Comparison of ENCODE assay signal across 1 cellular context in genomic region chr6:44157152-44157521, GRCh38.
TF ChIP-seq lines count a peak whose summit lies in the region.

No MANE protein-coding gene starts in this region.

TF ChIP-seq in HepG2, 621 proteins besides CTCF, POLR2A, EP300 and RAD21 (continued from another document and continues in another):
- TF ChIP-seq ZNF318 (CRISPR knock-in tag; IDR thresholded peaks at IDR 0.05) (peak; percentile 9; the same call in 1 of the 2 replicates), ZNF337 (CRISPR knock-in tag; IDR thresholded peaks at IDR 0.05; ENCODE audit: borderline replicate concordance, low read depth) (no peak), ETV6 (CRISPR knock-in tag; conservative IDR thresholded peaks at IDR 0.05) (no peak), MAFK (conservative IDR thresholded peaks at IDR 0.05 in 1 of 2, IDR thresholded peaks at IDR 0.05 in 1 of 2; ENCODE audit: low read length in 2 of 2) (no peak), FOXO1 (CRISPR knock-in tag; IDR thresholded peaks at IDR 0.05) (no peak), RAD51 (IDR thresholded peaks at IDR 0.05; ENCODE audit: borderline replicate concordance) (no peak), ZMYM2 (CRISPR knock-in tag; IDR thresholded peaks at IDR 0.05) (peak; percentile 94), GLI4 (CRISPR knock-in tag; IDR thresholded peaks at IDR 0.05; ENCODE audit: borderline replicate concordance) (no peak), ADNP (CRISPR knock-in tag; IDR thresholded peaks at IDR 0.05) (peak; percentile 81; the same call in 1 of the 2 replicates), ZBTB7A (CRISPR knock-in tag; IDR thresholded peaks at IDR 0.05) (peak; percentile 30; the same call in 1 of the 2 replicates), YY1 (IDR thresholded peaks at IDR 0.05; ENCODE audit: insufficient read depth, insufficient replicate concordance, low read depth, low read length) (no peak), PLRG1 (conservative IDR thresholded peaks at IDR 0.05) (no peak), ZNF761 (CRISPR knock-in tag; conservative IDR thresholded peaks at IDR 0.05) (0 out of 2 replicates have a peak, but pooled peaks have one; percentile 5), STAG1 (CRISPR knock-in tag; IDR thresholded peaks at IDR 0.05) (peak; percentile 40), PATZ1 (CRISPR knock-in tag; IDR thresholded peaks at IDR 0.05) (peak; percentile 8; the same call in 1 of the 2 replicates), EEA1 (CRISPR knock-in tag; IDR thresholded peaks at IDR 0.05; ENCODE audit: borderline replicate concordance) (no peak; the same call in 1 of the 2 replicates), TAF15 (IDR thresholded peaks at IDR 0.05; ENCODE audit: low read depth, low read length, poor library complexity, severe bottlenecking) (no peak), SIX4 (CRISPR knock-in tag; IDR thresholded peaks at IDR 0.05) (no peak), ZFP82 (CRISPR knock-in tag; IDR thresholded peaks at IDR 0.05; ENCODE audit: borderline replicate concordance) (no peak), ZZZ3 (CRISPR knock-in tag; IDR thresholded peaks at IDR 0.05; ENCODE audit: borderline replicate concordance) (0 out of 2 replicates have a peak, but pooled peaks have one; percentile 33), NCOA5 (CRISPR knock-in tag; IDR thresholded peaks at IDR 0.05) (no peak), ZNF616 (CRISPR knock-in tag; IDR thresholded peaks at IDR 0.05; ENCODE audit: low read depth) (peak; percentile 2; the same call in 1 of the 2 replicates), ZNF598 (CRISPR knock-in tag; IDR thresholded peaks at IDR 0.05; ENCODE audit: borderline replicate concordance) (peak; percentile 77; the same call in 1 of the 2 replicates), ELF3 (CRISPR knock-in tag; IDR thresholded peaks at IDR 0.05) (peak; percentile 12; the same call in 1 of the 2 replicates), PCBP2 (optimal IDR thresholded peaks at IDR 0.05; ENCODE audit: low read depth, low read length, poor library complexity, severe bottlenecking) (no peak), XRCC5 (optimal IDR thresholded peaks at IDR 0.05; ENCODE audit: low read length) (peak; percentile 6), PAX8 (CRISPR knock-in tag; IDR thresholded peaks at IDR 0.05; ENCODE audit: borderline replicate concordance) (0 out of 2 replicates have a peak, but pooled peaks have one; percentile 39), ZSCAN12 (CRISPR knock-in tag; IDR thresholded peaks at IDR 0.05) (no peak), ZFP36 (IDR thresholded peaks at IDR 0.05; ENCODE audit: borderline replicate concordance, low read depth, low read length, partially characterized antibody) (no peak), SNAPC2 (CRISPR knock-in tag; IDR thresholded peaks at IDR 0.05) (0 out of 2 replicates have a peak, but pooled peaks have one; percentile 5), CHD2 (IDR thresholded peaks at IDR 0.05; ENCODE audit: low read depth, low read length) (no peak), SALL2 (CRISPR knock-in tag; IDR thresholded peaks at IDR 0.05) (0 out of 2 replicates have a peak, but pooled peaks have one; percentile 45), ZFY (CRISPR knock-in tag; IDR thresholded peaks at IDR 0.05) (no peak)
- TF ChIP-seq, protein P1, sequence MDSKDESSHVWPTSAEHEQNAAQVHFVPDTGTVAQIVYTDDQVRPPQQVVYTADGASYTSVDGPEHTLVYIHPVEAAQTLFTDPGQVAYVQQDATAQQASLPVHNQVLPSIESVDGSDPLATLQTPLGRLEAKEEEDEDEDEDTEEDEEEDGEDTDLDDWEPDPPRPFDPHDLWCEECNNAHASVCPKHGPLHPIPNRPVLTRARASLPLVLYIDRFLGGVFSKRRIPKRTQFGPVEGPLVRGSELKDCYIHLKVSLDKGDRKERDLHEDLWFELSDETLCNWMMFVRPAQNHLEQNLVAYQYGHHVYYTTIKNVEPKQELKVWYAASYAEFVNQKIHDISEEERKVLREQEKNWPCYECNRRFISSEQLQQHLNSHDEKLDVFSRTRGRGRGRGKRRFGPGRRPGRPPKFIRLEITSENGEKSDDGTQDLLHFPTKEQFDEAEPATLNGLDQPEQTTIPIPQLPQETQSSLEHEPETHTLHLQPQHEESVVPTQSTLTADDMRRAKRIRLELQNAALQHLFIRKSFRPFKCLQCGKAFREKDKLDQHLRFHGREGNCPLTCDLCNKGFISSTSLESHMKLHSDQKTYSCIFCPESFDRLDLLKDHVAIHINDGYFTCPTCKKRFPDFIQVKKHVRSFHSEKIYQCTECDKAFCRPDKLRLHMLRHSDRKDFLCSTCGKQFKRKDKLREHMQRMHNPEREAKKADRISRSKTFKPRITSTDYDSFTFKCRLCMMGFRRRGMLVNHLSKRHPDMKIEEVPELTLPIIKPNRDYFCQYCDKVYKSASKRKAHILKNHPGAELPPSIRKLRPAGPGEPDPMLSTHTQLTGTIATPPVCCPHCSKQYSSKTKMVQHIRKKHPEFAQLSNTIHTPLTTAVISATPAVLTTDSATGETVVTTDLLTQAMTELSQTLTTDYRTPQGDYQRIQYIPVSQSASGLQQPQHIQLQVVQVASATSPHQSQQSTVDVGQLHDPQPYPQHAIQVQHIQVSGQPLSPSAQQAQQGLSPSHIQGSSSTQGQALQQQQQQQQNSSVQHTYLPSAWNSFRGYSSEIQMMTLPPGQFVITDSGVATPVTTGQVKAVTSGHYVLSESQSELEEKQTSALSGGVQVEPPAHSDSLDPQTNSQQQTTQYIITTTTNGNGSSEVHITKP (CRISPR knock-in tag; IDR thresholded peaks at IDR 0.05; ENCODE audit: low read depth): no peak
- TF ChIP-seq, protein P2, sequence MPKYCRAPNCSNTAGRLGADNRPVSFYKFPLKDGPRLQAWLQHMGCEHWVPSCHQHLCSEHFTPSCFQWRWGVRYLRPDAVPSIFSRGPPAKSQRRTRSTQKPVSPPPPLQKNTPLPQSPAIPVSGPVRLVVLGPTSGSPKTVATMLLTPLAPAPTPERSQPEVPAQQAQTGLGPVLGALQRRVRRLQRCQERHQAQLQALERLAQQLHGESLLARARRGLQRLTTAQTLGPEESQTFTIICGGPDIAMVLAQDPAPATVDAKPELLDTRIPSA (CRISPR knock-in tag; IDR thresholded peaks at IDR 0.05; ENCODE audit: borderline replicate concordance): 0 out of 2 replicates have a peak, but pooled peaks have one; percentile 13
- TF ChIP-seq, protein P3, sequence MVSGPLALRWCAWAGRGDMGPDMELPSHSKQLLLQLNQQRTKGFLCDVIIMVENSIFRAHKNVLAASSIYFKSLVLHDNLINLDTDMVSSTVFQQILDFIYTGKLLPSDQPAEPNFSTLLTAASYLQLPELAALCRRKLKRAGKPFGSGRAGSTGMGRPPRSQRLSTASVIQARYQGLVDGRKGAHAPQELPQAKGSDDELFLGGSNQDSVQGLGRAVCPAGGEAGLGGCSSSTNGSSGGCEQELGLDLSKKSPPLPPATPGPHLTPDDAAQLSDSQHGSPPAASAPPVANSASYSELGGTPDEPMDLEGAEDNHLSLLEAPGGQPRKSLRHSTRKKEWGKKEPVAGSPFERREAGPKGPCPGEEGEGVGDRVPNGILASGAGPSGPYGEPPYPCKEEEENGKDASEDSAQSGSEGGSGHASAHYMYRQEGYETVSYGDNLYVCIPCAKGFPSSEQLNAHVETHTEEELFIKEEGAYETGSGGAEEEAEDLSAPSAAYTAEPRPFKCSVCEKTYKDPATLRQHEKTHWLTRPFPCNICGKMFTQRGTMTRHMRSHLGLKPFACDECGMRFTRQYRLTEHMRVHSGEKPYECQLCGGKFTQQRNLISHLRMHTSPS (CRISPR knock-in tag; IDR thresholded peaks at IDR 0.05; ENCODE audit: low read depth): 0 out of 2 replicates have a peak, but pooled peaks have one; percentile 1
- TF ChIP-seq, protein P4, sequence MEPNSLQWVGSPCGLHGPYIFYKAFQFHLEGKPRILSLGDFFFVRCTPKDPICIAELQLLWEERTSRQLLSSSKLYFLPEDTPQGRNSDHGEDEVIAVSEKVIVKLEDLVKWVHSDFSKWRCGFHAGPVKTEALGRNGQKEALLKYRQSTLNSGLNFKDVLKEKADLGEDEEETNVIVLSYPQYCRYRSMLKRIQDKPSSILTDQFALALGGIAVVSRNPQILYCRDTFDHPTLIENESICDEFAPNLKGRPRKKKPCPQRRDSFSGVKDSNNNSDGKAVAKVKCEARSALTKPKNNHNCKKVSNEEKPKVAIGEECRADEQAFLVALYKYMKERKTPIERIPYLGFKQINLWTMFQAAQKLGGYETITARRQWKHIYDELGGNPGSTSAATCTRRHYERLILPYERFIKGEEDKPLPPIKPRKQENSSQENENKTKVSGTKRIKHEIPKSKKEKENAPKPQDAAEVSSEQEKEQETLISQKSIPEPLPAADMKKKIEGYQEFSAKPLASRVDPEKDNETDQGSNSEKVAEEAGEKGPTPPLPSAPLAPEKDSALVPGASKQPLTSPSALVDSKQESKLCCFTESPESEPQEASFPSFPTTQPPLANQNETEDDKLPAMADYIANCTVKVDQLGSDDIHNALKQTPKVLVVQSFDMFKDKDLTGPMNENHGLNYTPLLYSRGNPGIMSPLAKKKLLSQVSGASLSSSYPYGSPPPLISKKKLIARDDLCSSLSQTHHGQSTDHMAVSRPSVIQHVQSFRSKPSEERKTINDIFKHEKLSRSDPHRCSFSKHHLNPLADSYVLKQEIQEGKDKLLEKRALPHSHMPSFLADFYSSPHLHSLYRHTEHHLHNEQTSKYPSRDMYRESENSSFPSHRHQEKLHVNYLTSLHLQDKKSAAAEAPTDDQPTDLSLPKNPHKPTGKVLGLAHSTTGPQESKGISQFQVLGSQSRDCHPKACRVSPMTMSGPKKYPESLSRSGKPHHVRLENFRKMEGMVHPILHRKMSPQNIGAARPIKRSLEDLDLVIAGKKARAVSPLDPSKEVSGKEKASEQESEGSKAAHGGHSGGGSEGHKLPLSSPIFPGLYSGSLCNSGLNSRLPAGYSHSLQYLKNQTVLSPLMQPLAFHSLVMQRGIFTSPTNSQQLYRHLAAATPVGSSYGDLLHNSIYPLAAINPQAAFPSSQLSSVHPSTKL (CRISPR knock-in tag; IDR thresholded peaks at IDR 0.05): no peak
